1 cellular context compared by ENCODE assay signal in the genomic region with DNA sequence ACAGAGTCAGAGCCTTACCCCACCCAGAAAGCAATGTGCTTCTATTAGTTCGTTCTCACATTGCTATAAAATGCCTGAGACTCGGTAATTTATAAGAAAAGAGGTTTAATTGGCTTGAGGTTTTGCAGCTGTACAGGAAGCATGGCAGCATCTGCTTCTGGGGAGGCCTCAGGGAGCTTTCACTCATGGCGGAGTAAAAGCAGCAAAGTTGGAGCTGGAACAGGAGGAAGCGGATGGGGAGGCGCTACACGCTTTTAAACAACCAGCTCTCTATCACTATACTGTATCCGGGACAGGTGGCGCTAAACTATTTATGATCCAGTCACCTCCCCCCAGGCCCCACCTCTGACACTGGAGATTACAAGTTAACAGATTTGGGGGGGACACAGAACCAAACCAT.
TF ChIP-seq lines count a peak whose summit lies in the region.

No MANE protein-coding gene starts in this region.

TF ChIP-seq in K562, 482 proteins besides CTCF, POLR2A, EP300 and RAD21 (continued from another document):
- TF ChIP-seq HLTF (IDR thresholded peaks at IDR 0.05) (no peak), THAP12 (CRISPR knock-in tag; IDR thresholded peaks at IDR 0.05) (no peak), PCBP2 (IDR thresholded peaks at IDR 0.05; ENCODE audit: low read depth, low read length, poor library complexity, severe bottlenecking) (no peak), SMARCC2 (IDR thresholded peaks at IDR 0.05; ENCODE audit: low read depth) (no peak), ZNF174 (CRISPR knock-in tag; IDR thresholded peaks at IDR 0.05) (no peak), PURB (CRISPR knock-in tag; IDR thresholded peaks at IDR 0.05; ENCODE audit: low read depth) (no peak), SIX5 (IDR thresholded peaks at IDR 0.05; ENCODE audit: borderline replicate concordance in 1 of 2, insufficient read depth in 1 of 2, low read depth in 1 of 2, low read length in 2 of 2) (no peak), CBX3 (IDR thresholded peaks at IDR 0.05; ENCODE audit: borderline replicate concordance in 1 of 2, low read length in 2 of 2) (peak in 1 of 2 experiments; percentile 69; a peak in 1 of 3 replicates), TEAD2 (tag; IDR thresholded peaks at IDR 0.05) (no peak), CHAMP1 (IDR thresholded peaks at IDR 0.05) (peak; percentile 53; the same call in 1 of the 2 replicates), ZNF584 (CRISPR knock-in tag; IDR thresholded peaks at IDR 0.05; ENCODE audit: low read depth) (no peak), ZNF57 (CRISPR knock-in tag; IDR thresholded peaks at IDR 0.05) (no peak), XRCC3 (IDR thresholded peaks at IDR 0.05) (no peak), NR2C2 (CRISPR knock-in tag; IDR thresholded peaks at IDR 0.05) (no peak), NR2C2 (tag; IDR thresholded peaks at IDR 0.05) (no peak), JUNB (CRISPR knock-in tag; conservative IDR thresholded peaks at IDR 0.05) (no peak), NCOA4 (IDR thresholded peaks at IDR 0.05; ENCODE audit: partially characterized antibody) (no peak), RBM22 (IDR thresholded peaks at IDR 0.05; ENCODE audit: low read depth, low read length, poor library complexity, severe bottlenecking) (no peak), POLR2AphosphoS2 (IDR thresholded peaks at IDR 0.05; ENCODE audit: low read length) (no peak), BRCA1 (IDR thresholded peaks at IDR 0.05) (no peak), BRCA1 (CRISPR knock-in tag; IDR thresholded peaks at IDR 0.05) (no peak), ZNF668 (CRISPR knock-in tag; IDR thresholded peaks at IDR 0.05) (no peak), ZNF785 (CRISPR knock-in tag; IDR thresholded peaks at IDR 0.05) (no peak), LARP7 (IDR thresholded peaks at IDR 0.05) (no peak), SRSF9 (IDR thresholded peaks at IDR 0.05; ENCODE audit: borderline replicate concordance, low read depth, low read length) (no peak), FOXP1 (CRISPR knock-in tag; IDR thresholded peaks at IDR 0.05) (no peak), E2F4 (CRISPR knock-in tag; IDR thresholded peaks at IDR 0.05; ENCODE audit: low read depth) (no peak), ZNF507 (tag; conservative IDR thresholded peaks at IDR 0.05) (no peak), ZNF583 (CRISPR knock-in tag; IDR thresholded peaks at IDR 0.05) (no peak), ZNF75A (CRISPR knock-in tag; IDR thresholded peaks at IDR 0.05) (no peak), ERF (CRISPR knock-in tag; IDR thresholded peaks at IDR 0.05) (no peak), BDP1 (IDR thresholded peaks at IDR 0.05; ENCODE audit: insufficient read depth, insufficient read length) (no peak), FOXJ2 (tag; IDR thresholded peaks at IDR 0.05) (no peak), ZNF316 (IDR thresholded peaks at IDR 0.05) (peak; percentile 63)
- TF ChIP-seq, protein P1, sequence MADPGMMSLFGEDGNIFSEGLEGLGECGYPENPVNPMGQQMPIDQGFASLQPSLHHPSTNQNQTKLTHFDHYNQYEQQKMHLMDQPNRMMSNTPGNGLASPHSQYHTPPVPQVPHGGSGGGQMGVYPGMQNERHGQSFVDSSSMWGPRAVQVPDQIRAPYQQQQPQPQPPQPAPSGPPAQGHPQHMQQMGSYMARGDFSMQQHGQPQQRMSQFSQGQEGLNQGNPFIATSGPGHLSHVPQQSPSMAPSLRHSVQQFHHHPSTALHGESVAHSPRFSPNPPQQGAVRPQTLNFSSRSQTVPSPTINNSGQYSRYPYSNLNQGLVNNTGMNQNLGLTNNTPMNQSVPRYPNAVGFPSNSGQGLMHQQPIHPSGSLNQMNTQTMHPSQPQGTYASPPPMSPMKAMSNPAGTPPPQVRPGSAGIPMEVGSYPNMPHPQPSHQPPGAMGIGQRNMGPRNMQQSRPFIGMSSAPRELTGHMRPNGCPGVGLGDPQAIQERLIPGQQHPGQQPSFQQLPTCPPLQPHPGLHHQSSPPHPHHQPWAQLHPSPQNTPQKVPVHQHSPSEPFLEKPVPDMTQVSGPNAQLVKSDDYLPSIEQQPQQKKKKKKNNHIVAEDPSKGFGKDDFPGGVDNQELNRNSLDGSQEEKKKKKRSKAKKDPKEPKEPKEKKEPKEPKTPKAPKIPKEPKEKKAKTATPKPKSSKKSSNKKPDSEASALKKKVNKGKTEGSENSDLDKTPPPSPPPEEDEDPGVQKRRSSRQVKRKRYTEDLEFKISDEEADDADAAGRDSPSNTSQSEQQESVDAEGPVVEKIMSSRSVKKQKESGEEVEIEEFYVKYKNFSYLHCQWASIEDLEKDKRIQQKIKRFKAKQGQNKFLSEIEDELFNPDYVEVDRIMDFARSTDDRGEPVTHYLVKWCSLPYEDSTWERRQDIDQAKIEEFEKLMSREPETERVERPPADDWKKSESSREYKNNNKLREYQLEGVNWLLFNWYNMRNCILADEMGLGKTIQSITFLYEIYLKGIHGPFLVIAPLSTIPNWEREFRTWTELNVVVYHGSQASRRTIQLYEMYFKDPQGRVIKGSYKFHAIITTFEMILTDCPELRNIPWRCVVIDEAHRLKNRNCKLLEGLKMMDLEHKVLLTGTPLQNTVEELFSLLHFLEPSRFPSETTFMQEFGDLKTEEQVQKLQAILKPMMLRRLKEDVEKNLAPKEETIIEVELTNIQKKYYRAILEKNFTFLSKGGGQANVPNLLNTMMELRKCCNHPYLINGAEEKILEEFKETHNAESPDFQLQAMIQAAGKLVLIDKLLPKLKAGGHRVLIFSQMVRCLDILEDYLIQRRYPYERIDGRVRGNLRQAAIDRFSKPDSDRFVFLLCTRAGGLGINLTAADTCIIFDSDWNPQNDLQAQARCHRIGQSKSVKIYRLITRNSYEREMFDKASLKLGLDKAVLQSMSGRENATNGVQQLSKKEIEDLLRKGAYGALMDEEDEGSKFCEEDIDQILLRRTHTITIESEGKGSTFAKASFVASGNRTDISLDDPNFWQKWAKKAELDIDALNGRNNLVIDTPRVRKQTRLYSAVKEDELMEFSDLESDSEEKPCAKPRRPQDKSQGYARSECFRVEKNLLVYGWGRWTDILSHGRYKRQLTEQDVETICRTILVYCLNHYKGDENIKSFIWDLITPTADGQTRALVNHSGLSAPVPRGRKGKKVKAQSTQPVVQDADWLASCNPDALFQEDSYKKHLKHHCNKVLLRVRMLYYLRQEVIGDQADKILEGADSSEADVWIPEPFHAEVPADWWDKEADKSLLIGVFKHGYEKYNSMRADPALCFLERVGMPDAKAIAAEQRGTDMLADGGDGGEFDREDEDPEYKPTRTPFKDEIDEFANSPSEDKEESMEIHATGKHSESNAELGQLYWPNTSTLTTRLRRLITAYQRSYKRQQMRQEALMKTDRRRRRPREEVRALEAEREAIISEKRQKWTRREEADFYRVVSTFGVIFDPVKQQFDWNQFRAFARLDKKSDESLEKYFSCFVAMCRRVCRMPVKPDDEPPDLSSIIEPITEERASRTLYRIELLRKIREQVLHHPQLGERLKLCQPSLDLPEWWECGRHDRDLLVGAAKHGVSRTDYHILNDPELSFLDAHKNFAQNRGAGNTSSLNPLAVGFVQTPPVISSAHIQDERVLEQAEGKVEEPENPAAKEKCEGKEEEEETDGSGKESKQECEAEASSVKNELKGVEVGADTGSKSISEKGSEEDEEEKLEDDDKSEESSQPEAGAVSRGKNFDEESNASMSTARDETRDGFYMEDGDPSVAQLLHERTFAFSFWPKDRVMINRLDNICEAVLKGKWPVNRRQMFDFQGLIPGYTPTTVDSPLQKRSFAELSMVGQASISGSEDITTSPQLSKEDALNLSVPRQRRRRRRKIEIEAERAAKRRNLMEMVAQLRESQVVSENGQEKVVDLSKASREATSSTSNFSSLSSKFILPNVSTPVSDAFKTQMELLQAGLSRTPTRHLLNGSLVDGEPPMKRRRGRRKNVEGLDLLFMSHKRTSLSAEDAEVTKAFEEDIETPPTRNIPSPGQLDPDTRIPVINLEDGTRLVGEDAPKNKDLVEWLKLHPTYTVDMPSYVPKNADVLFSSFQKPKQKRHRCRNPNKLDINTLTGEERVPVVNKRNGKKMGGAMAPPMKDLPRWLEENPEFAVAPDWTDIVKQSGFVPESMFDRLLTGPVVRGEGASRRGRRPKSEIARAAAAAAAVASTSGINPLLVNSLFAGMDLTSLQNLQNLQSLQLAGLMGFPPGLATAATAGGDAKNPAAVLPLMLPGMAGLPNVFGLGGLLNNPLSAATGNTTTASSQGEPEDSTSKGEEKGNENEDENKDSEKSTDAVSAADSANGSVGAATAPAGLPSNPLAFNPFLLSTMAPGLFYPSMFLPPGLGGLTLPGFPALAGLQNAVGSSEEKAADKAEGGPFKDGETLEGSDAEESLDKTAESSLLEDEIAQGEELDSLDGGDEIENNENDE (IDR thresholded peaks at IDR 0.05; ENCODE audit: low read depth, low read length) = no peak
- TF ChIP-seq, protein P2, sequence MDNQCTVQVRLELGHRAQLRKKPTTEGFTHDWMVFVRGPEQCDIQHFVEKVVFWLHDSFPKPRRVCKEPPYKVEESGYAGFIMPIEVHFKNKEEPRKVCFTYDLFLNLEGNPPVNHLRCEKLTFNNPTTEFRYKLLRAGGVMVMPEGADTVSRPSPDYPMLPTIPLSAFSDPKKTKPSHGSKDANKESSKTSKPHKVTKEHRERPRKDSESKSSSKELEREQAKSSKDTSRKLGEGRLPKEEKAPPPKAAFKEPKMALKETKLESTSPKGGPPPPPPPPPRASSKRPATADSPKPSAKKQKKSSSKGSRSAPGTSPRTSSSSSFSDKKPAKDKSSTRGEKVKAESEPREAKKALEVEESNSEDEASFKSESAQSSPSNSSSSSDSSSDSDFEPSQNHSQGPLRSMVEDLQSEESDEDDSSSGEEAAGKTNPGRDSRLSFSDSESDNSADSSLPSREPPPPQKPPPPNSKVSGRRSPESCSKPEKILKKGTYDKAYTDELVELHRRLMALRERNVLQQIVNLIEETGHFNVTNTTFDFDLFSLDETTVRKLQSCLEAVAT (IDR thresholded peaks at IDR 0.05) = no peak
- TF ChIP-seq, protein P3, sequence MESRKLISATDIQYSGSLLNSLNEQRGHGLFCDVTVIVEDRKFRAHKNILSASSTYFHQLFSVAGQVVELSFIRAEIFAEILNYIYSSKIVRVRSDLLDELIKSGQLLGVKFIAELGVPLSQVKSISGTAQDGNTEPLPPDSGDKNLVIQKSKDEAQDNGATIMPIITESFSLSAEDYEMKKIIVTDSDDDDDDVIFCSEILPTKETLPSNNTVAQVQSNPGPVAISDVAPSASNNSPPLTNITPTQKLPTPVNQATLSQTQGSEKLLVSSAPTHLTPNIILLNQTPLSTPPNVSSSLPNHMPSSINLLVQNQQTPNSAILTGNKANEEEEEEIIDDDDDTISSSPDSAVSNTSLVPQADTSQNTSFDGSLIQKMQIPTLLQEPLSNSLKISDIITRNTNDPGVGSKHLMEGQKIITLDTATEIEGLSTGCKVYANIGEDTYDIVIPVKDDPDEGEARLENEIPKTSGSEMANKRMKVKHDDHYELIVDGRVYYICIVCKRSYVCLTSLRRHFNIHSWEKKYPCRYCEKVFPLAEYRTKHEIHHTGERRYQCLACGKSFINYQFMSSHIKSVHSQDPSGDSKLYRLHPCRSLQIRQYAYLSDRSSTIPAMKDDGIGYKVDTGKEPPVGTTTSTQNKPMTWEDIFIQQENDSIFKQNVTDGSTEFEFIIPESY (CRISPR knock-in tag; IDR thresholded peaks at IDR 0.05) = peak; percentile 99
- TF ChIP-seq, protein P4, sequence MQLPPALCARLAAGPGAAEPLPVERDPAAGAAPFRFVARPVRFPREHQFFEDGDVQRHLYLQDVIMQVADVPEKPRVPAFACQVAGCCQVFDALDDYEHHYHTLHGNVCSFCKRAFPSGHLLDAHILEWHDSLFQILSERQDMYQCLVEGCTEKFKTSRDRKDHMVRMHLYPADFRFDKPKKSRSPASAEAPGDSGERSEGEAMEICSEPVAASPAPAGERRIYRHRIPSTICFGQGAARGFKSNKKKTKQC (CRISPR knock-in tag; IDR thresholded peaks at IDR 0.05) = no peak
